8 cellular contexts compared by ENCODE assay signal in the genomic region with DNA sequence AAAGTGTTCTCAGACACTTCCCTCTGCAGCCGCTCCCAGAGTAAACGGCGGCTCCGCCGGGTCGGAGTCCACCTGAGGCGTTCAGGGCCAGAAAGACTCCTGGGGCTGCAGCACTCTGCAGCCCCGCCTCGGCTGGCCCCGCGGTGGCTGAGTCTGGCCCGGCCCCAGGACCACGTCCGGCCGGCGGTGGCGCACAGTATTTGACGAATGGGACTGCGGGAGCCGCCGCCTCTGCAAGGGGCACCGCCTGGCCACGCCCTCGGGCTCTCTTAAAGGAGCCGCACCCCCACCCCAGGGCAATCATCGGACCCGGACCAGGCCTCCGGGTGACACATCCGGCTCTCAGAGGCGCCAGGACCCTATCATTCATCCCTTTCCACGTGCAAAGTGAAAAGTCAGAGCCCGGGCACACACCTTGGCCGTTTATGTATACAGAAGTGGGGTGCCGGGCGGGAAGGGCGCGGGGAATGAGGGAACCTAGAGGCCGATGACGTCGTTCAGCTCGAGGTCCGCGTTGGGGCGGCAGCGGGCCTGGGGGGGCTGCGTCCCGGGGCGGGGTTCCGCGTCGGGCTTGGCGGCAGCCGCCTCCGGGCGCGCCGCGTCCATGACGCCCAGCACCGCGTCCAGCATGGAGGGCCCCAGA. TPM values are rescaled to one million over a fixed set of nuclear protein-coding genes. Genes with fewer than 3 reads are reported as not detected.
DNase-seq lines count a peak whose midpoint lies in the region; ATAC-seq and TF ChIP-seq lines count a peak whose summit lies in the region.

No MANE protein-coding gene starts in this region.

- H3K27me3 Mint-ChIP-seq in MCF 10A (ENCODE audit: insufficient read depth, unreplicated experiment): peaks cover 6% of the 10 kb centered on the region

- H3K27me3 ChIP-seq in iPS-20b (ENCODE audit: insufficient read depth, low read length) (peaks cover 24% of the 10 kb centered on the region), skeletal muscle tissue (ENCODE audit: control insufficient read depth in 3 of 3, insufficient read depth in 3 of 3, low read length in 3 of 3) (peaks cover 0 to 7% (median 6%) of the 10 kb centered on the region in 3 donors)

- H3K9me3 ChIP-seq in iPS-20b (ENCODE audit: insufficient read depth, low read depth, low read length) (no peaks in the 10 kb centered on the region), skeletal muscle tissue (ENCODE audit: control insufficient read depth in 3 of 3, low read length in 3 of 3) (no peaks in the 10 kb centered on the region)

- POLR2A ChIA-PET in MCF 10A (lab: Yijun Ruan, JAX): no interaction called here

- no TSS peak for BruUV-seq in MCF 10A (replicated peaks; lab: Mats Ljungman, UMichigan)

- H3K36me3 Mint-ChIP-seq in MCF 10A (ENCODE audit: insufficient read depth, unreplicated experiment): peaks cover 32% of the 10 kb centered on the region

- peak overlapping the region; percentile 84 for H3K4me3 Mint-ChIP-seq in MCF 10A (ENCODE audit: unreplicated experiment)

- no peaks in the 10 kb centered on the region for H3K9me3 Mint-ChIP-seq in MCF 10A (ENCODE audit: unreplicated experiment)

- ATAC-seq in HG02678 (IDR thresholded peaks at IDR 0.05; ENCODE audit: unreplicated experiment): peak; percentile 48

- peak overlapping the region; percentile 99 for H3K27ac Mint-ChIP-seq in MCF 10A (ENCODE audit: low read depth, unreplicated experiment)

- CTCF ChIA-PET in MCF 10A (lab: Yijun Ruan, JAX): no interaction called here

- H3K4me3 ChIP-seq in iPS-20b (ENCODE audit: low read length) (peak overlapping the region; percentile 88), skeletal muscle tissue (ENCODE audit: low read length in 3 of 3) (peak overlapping the region; percentile 72 to 80 (median 78))

- peak; percentile 75 to 84 for DNase-seq in NCI-H2081 (lab: John Stamatoyannopoulos, UW)
- no peak for DNase-seq in NCI-H2081 treated with DMSO at 0.1 percent for 48 hours (lab: John Stamatoyannopoulos, UW)
- peak; percentile 13 for DNase-seq in NCI-H128 (lab: John Stamatoyannopoulos, UW; ENCODE audit: unreplicated experiment)
- DNase-seq in UCSD-AML1 (lab: John Stamatoyannopoulos, UW; ENCODE audit: unreplicated experiment): peak; percentile 92
- DNase-seq in MCF 10A (ENCODE audit: unreplicated experiment): peak; percentile 89

- no peak for TF ChIP-seq CTCF in MCF 10A (IDR thresholded peaks at IDR 0.05; ENCODE audit: unreplicated experiment)

- H3K27ac ChIP-seq in iPS-20b (ENCODE audit: low read length): peak overlapping the region; percentile 95
- peak overlapping the region; percentile 91 for H3K27ac ChIP-seq in skeletal muscle tissue (ENCODE audit: low read depth, low read length)

- no peaks in the 10 kb centered on the region for H3K4me1 ChIP-seq in iPS-20b (ENCODE audit: insufficient read depth, low read length)
- peaks cover 16 to 29% (median 27%) of the 10 kb centered on the region in 3 donors for H3K4me1 ChIP-seq in skeletal muscle tissue (ENCODE audit: control insufficient read depth in 3 of 3, insufficient read depth in 3 of 3, low read length in 3 of 3)

- H3K36me3 ChIP-seq in iPS-20b (ENCODE audit: insufficient read depth, low read depth, low read length) (peaks cover 23% of the 10 kb centered on the region), skeletal muscle tissue (ENCODE audit: control insufficient read depth in 3 of 3, insufficient read depth in 3 of 3, low read length in 3 of 3) (peaks cover 8 to 14% (median 10%) of the 10 kb centered on the region in 3 donors)

- peaks cover 6% of the 10 kb centered on the region for H3K4me1 Mint-ChIP-seq in MCF 10A (ENCODE audit: insufficient read depth, unreplicated experiment)

- intact Hi-C loops in MCF 10A (cut with micrococcal nuclease): loop anchor here (5.0 kb wide), 1 partner anchor 1678 kb away; a partner anchor contains a TSS

- H3K9ac ChIP-seq in iPS-20b (ENCODE audit: low read depth, low read length) (peak overlapping the region; percentile 88; the same call in 1 of the 2 replicates), skeletal muscle tissue (ENCODE audit: low read depth in 1 of 3, low read length in 3 of 3) (peak overlapping the region; percentile 63 to 84 (median 79))

RNA-seq across cellular contexts. Expression of a gene that starts 1.2 kb away (rescaled TPM):
- 6.9 and 9.3 TPM in 2 replicates for total RNA-seq in MCF 10A (2022)
- 4.2 TPM for total RNA-seq in skeletal muscle tissue

RNA-seq across cellular contexts. Expression of a gene that starts 8.4 kb away (rescaled TPM):
- 3.0 TPM in 2 replicates for total RNA-seq in MCF 10A (2022)
- 31.8 TPM for total RNA-seq in skeletal muscle tissue

RNA-seq across cellular contexts. Expression of a gene that starts 15.7 kb away (rescaled TPM):
- 238 and 249 TPM in 2 replicates for total RNA-seq in MCF 10A (2022)
- total RNA-seq in skeletal muscle tissue: 15.1 TPM

RNA-seq across cellular contexts. Expression of a gene that starts 37.9 kb away (rescaled TPM):
- total RNA-seq in MCF 10A (2022) (not detected in 2 replicates), skeletal muscle tissue (not detected)

RNA-seq across cellular contexts. Expression of a gene that starts 49.5 kb away (rescaled TPM):
- not detected in 2 replicates for total RNA-seq in MCF 10A (2022)
- total RNA-seq in skeletal muscle tissue: 1.0 TPM

Comparison
In these comparisons a context has a peak if more than half of its experiments do, and no peak if none do; other contexts are left out.
1. RNA of a gene that starts 15.7 kb away (total RNA-seq): 238 to 249 TPM in MCF 10A; 15.1 TPM in skeletal muscle tissue (single experiment); every median in the first group is over 10 times any median in the second.